In genomic region chr1:62508187-62508758, GRCh38 we compare ENCODE assay signal across 8 cellular contexts.
DNase-seq lines count a peak whose midpoint lies in the region; ATAC-seq and TF ChIP-seq lines count a peak whose summit lies in the region.

No MANE protein-coding gene starts in this region.

- no peak for TF ChIP-seq POLR2A in breast epithelium (IDR thresholded peaks at IDR 0.05)

- POLR2A ChIA-PET in AG04450 (lab: Yijun Ruan, JAX), result no interaction called here

- H3K9me3 ChIP-seq in AG04450 (ENCODE audit: control insufficient read depth, insufficient read depth, low read length), result no peaks in the 10 kb centered on the region
- H3K9me3 ChIP-seq in breast epithelium, result no peaks in the 10 kb centered on the region
- H3K9me3 ChIP-seq in lung (ENCODE audit: control insufficient read depth in 2 of 2, insufficient read depth in 1 of 2, low read length in 1 of 2), result no peaks in the 10 kb centered on the region

- H3K36me3 ChIP-seq in breast epithelium (peaks cover 6% of the 10 kb centered on the region), lung (ENCODE audit: control insufficient read depth in 2 of 2, insufficient read depth in 2 of 2, low read length in 2 of 2) (peaks cover 3 to 6% of the 10 kb centered on the region in 2 donors)

- TF ChIP-seq CTCF in AG04450 (IDR thresholded peaks at IDR 0.05; ENCODE audit: low read depth, low read length), result peak; percentile 67
- TF ChIP-seq CTCF in GM10266 (IDR thresholded peaks at IDR 0.05; ENCODE audit: control insufficient read depth, insufficient read depth, low read depth, missing control alignments), result peak; percentile 70
- peak in 2 of 3 donors; percentile 27 to 39 for TF ChIP-seq CTCF in breast epithelium (IDR thresholded peaks at IDR 0.05)
- peak; percentile 46 for TF ChIP-seq CTCF in lung (IDR thresholded peaks at IDR 0.05; ENCODE audit: control extremely low read depth, extremely low read depth)
- TF ChIP-seq CTCF in omental fat pad (IDR thresholded peaks at IDR 0.05), result no peak

- H3K27me3 ChIP-seq in AG04450 (ENCODE audit: control insufficient read depth, insufficient read depth, low read length) (no peaks in the 10 kb centered on the region), breast epithelium (no peaks in the 10 kb centered on the region), lung (ENCODE audit: control insufficient read depth, insufficient read depth) (no peaks in the 10 kb centered on the region)

- H3K27ac ChIP-seq in AG04450 (ENCODE audit: low read depth, low read length) (no peak overlapping the region), breast epithelium (no peak overlapping the region), lung (ENCODE audit: low read depth in 1 of 2, low read length in 1 of 2) (no peak overlapping the region)

- CTCF ChIA-PET in AG04450 (lab: Charles Lee), result interaction anchor here (0.6 to 6.3 kb wide), 24 partner anchors 8 to 286 kb away, joined by 3 to 137 read pairs (median 4); partner anchors contain the start of gene DOCK7

- DNase-seq in AG04450 (ENCODE audit: low read depth, low spot score), result peak; percentile 11
- DNase-seq in GM10266 (ENCODE audit: extremely low spot score), result peak; percentile 25
- peak; percentile 2 for DNase-seq in NCI-H2171 (lab: John Stamatoyannopoulos, UW)
- DNase-seq in breast epithelium (ENCODE audit: low spot score in 2 of 2), result no peak
- DNase-seq in lung (ENCODE audit: low spot score), result no peak
- DNase-seq in omental fat pad (ENCODE audit: low spot score), result no peak

- H3K4me1 ChIP-seq in breast epithelium, result no peaks in the 10 kb centered on the region
- no peaks in the 10 kb centered on the region for H3K4me1 ChIP-seq in lung (ENCODE audit: control insufficient read depth in 2 of 2, insufficient read depth in 2 of 2, low read length in 2 of 2)

- ATAC-seq in lung (ENCODE audit: insufficient read depth, low FRiP score) (no peak), HG03457 (IDR thresholded peaks at IDR 0.05; ENCODE audit: unreplicated experiment) (no peak), HG03432 (IDR thresholded peaks at IDR 0.05; ENCODE audit: unreplicated experiment) (no peak), omental fat pad (ENCODE audit: low FRiP score) (no peak)

- 74 to 88% methylated on average over 1 of the region's 1 CpG for WGBS in lung, 2 donors

- H3K4me3 ChIP-seq in AG04450 (ENCODE audit: low read depth, low read length) (no peak overlapping the region), breast epithelium (no peak overlapping the region), lung (no peak overlapping the region)

- intact Hi-C loops in breast epithelium (cut with DNase I; ENCODE audit: low total_unique reads), result no loop called here

Comparison
In these comparisons a context has a peak if more than half of its experiments do, and no peak if none do; other contexts are left out.
1. DNase-seq: peak in AG04450 (single experiment), GM10266 (single experiment) and NCI-H2171 (single experiment); none in breast epithelium (0 of 2), lung (single experiment) and omental fat pad (single experiment).
2. CTCF ChIP-seq: peak in AG04450 (single experiment), GM10266 (single experiment), breast epithelium (2 of 3) and lung (single experiment); none in omental fat pad (0 of 3).